36 cellular contexts compared by ENCODE assay signal in the genomic region with DNA sequence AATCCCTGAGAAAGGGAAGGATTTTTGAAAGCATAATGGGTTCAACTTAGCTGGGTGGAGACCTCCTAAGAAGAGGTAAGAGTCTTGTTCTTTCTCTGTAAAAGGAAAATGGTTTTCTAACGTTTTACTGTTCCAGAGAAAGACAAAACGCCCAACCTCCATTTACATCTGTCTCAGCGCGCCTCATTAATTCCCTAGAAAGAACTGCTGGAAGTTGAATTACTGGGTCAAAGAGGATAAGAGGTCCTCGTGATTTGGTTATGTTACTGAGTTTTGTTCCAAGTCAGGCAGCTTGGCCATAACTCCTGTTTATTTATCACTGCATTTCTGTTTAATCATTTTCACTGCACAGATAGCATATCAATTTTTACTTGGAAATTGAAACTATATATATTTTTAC.
"Had no signal": no experiment of that assay in that cellular context is flagged by ENCODE, and none has a peak within 500 bp of the region (broad histone marks: within the 10 kb centered on the region; RNA-seq: fewer than 3 reads in every experiment).

No MANE protein-coding gene starts in this region.

- H3K4me3 ChIP-seq: adrenal gland, ascending aorta, coronary artery, dorsolateral prefrontal cortex, esophagus muscularis mucosa, gastrocnemius medialis had no signal

- H3K36me3 Mint-ChIP-seq: activated CD8-positive, alpha-beta memory T cell treated with anti-CD3 and anti-CD28 coated beads, Interleukin-2, amount 10 ng/mL, durations not matched to agents 7 days and 5 days had no signal

- H3K27ac ChIP-seq: adrenal gland, ascending aorta, brain microvascular endothelial cell, coronary artery, dorsolateral prefrontal cortex, esophagus muscularis mucosa, foreskin keratinocyte, gastrocnemius medialis, WERI-Rb-1 had no signal

- H3K4me3 Mint-ChIP-seq: activated B cell treated with CpG ODN at 0.5 μM for 24 hours; activated CD4-positive, alpha-beta memory T cell treated with anti-CD3 and anti-CD28 coated beads for 36 hours; activated CD4-positive, alpha-beta T cell treated with anti-CD3 and anti-CD28 coated beads, Interleukin-2, amount 10 ng/mL, durations not matched to agents 24 days and 14 days; activated CD8-positive, alpha-beta memory T cell treated with anti-CD3 and anti-CD28 coated beads, Interleukin-2, amount 10 ng/mL, durations not matched to agents 7 days and 5 days; activated CD8-positive, alpha-beta T cell treated with anti-CD3 and anti-CD28 coated beads, Interleukin-2, amount 10 ng/mL, durations not matched to agents 7 days and 5 days; activated naive CD4-positive, alpha-beta T cell treated with anti-CD3 and anti-CD28 coated beads for 36 hours; activated naive CD4-positive, alpha-beta T cell treated with anti-CD3 and anti-CD28 coated beads, Interleukin-2, amount 50 U/mL, for 24 hours; activated naive CD8-positive, alpha-beta T cell treated with anti-CD3 and anti-CD28 coated beads for 36 hours; activated naive CD8-positive, alpha-beta T cell treated with anti-CD3 and anti-CD28 coated beads, Interleukin-2, amount 50 U/mL, for 24 hours; activated T-helper 1 cell treated with anti-CD3 and anti-CD28 coated beads, Interleukin-12 subunit alpha, Interleukin-12 subunit beta, Interleukin-2, Interleukin-4 antibody, amounts not matched to agents 30 ng/mL and 10 ng/mL and 1 ng/mL, durations not matched to agents 14 hours and 24 hours and 36 hours; central memory CD8-positive, alpha-beta T cell; dendritic cell treated with granulocyte-macrophage colony-stimulating factor and Interleukin-4, amounts not matched to agents 40 ng/mL and 50 ng/mL, for 4 days; endodermal cell; T-helper 17 cell; T-helper 2 cell treated with Interferon-gamma antibody and Interleukin-4, amounts not matched to agents 5 μg/mL and 100 μg/mL, for 36 hours had no signal

- ATAC-seq: activated CD4-positive, CD25-positive, alpha-beta regulatory T cell treated with anti-CD3 and anti-CD28 coated beads, Interleukin-2, amount 50 U/mL, for 24 hours; activated CD8-positive, alpha-beta memory T cell treated with anti-CD3 and anti-CD28 coated beads, Interleukin-2, amount 10 ng/mL, durations not matched to agents 7 days and 5 days; activated CD8-positive, alpha-beta T cell treated with anti-CD3 and anti-CD28 coated beads, Interleukin-2, amount 10 ng/mL, durations not matched to agents 7 days and 5 days; activated naive CD8-positive, alpha-beta T cell treated with anti-CD3 and anti-CD28 coated beads, Interleukin-2, amount 50 U/mL, for 24 hours; foreskin keratinocyte; gastrocnemius medialis; T-helper 17 cell had no signal

- DNase-seq: activated B cell treated with CpG ODN at 0.5 μM for 24 hours; activated CD4-positive, alpha-beta memory T cell treated with anti-CD3 and anti-CD28 coated beads for 36 hours; activated CD4-positive, alpha-beta T cell treated with anti-CD3 and anti-CD28 coated beads, Interleukin-2, amount 10 ng/mL, durations not matched to agents 24 days and 14 days; activated CD8-positive, alpha-beta memory T cell treated with anti-CD3 and anti-CD28 coated beads, Interleukin-2, amount 10 ng/mL, durations not matched to agents 7 days and 5 days; activated CD8-positive, alpha-beta memory T cell treated with anti-CD3 and anti-CD28 coated beads, Interleukin-2, amount 50 U/mL, for 4 hours; activated CD8-positive, alpha-beta T cell treated with anti-CD3 and anti-CD28 coated beads, Interleukin-2, amount 10 ng/mL, durations not matched to agents 7 days and 5 days; activated effector memory CD4-positive, alpha-beta T cell treated with anti-CD3 and anti-CD28 coated beads, Interleukin-2, amount 50 U/mL, for 16 hours; activated naive CD4-positive, alpha-beta T cell treated with anti-CD3 and anti-CD28 coated beads for 36 hours; activated naive CD8-positive, alpha-beta T cell treated with anti-CD3 and anti-CD28 coated beads for 36 hours; activated naive CD8-positive, alpha-beta T cell treated with anti-CD3 and anti-CD28 coated beads, Interleukin-2, amount 50 U/mL, for 24 hours; activated T-cell treated with anti-CD3 and anti-CD28 coated beads, Interleukin-2, amount 50 U/mL, for 1 hour; activated T-cell treated with anti-CD3 and anti-CD28 coated beads, Interleukin-2, amount 50 U/mL, for 48 hours; adrenal gland; amygdala; brain microvascular endothelial cell; dorsolateral prefrontal cortex; effector memory CD4-positive, alpha-beta T cell; endodermal cell; erythroblast; foreskin keratinocyte; gastrocnemius medialis; glutamatergic neuron; T-helper 1 cell; T-helper 17 cell; T1000; WERI-Rb-1 had no signal

- H3K4me1 ChIP-seq: ascending aorta, esophagus muscularis mucosa, foreskin keratinocyte, gastrocnemius medialis had no signal

- H3K36me3 ChIP-seq: adrenal gland, ascending aorta, brain microvascular endothelial cell, esophagus muscularis mucosa, gastrocnemius medialis, WERI-Rb-1 had no signal

- H3K4me1 Mint-ChIP-seq: activated B cell treated with CpG ODN at 0.5 μM for 24 hours; activated CD4-positive, alpha-beta T cell treated with anti-CD3 and anti-CD28 coated beads, Interleukin-2, amount 10 ng/mL, durations not matched to agents 24 days and 14 days; activated CD8-positive, alpha-beta memory T cell treated with anti-CD3 and anti-CD28 coated beads, Interleukin-2, amount 10 ng/mL, durations not matched to agents 7 days and 5 days; activated naive CD4-positive, alpha-beta T cell treated with anti-CD3 and anti-CD28 coated beads, Interleukin-2, amount 50 U/mL, for 24 hours; activated naive CD8-positive, alpha-beta T cell treated with anti-CD3 and anti-CD28 coated beads for 36 hours; activated naive CD8-positive, alpha-beta T cell treated with anti-CD3 and anti-CD28 coated beads, Interleukin-2, amount 50 U/mL, for 24 hours; central memory CD8-positive, alpha-beta T cell; endodermal cell; T-helper 17 cell had no signal

- H3K27ac Mint-ChIP-seq: activated B cell treated with CpG ODN at 0.5 μM for 24 hours; activated CD4-positive, alpha-beta memory T cell treated with anti-CD3 and anti-CD28 coated beads for 36 hours; activated CD4-positive, alpha-beta T cell treated with anti-CD3 and anti-CD28 coated beads, Interleukin-2, amount 10 ng/mL, durations not matched to agents 24 days and 14 days; activated CD8-positive, alpha-beta memory T cell treated with anti-CD3 and anti-CD28 coated beads, Interleukin-2, amount 10 ng/mL, durations not matched to agents 7 days and 5 days; activated CD8-positive, alpha-beta T cell treated with anti-CD3 and anti-CD28 coated beads, Interleukin-2, amount 10 ng/mL, durations not matched to agents 7 days and 5 days; activated naive CD4-positive, alpha-beta T cell treated with anti-CD3 and anti-CD28 coated beads for 36 hours; activated naive CD4-positive, alpha-beta T cell treated with anti-CD3 and anti-CD28 coated beads, Interleukin-2, amount 50 U/mL, for 24 hours; activated naive CD8-positive, alpha-beta T cell treated with anti-CD3 and anti-CD28 coated beads for 36 hours; activated naive CD8-positive, alpha-beta T cell treated with anti-CD3 and anti-CD28 coated beads, Interleukin-2, amount 50 U/mL, for 24 hours; activated T-helper 1 cell treated with anti-CD3 and anti-CD28 coated beads, Interleukin-12 subunit alpha, Interleukin-12 subunit beta, Interleukin-2, Interleukin-4 antibody, amounts not matched to agents 30 ng/mL and 10 ng/mL and 1 ng/mL, durations not matched to agents 14 hours and 24 hours and 36 hours; activated T-helper 2 cell treated with anti-CD3 and anti-CD28 coated beads, Interferon-gamma antibody, Interleukin-2, Interleukin-4, amounts not matched to agents 10 μg/mL and 5 μg/mL and 100 μg/mL, durations not matched to agents 14 hours and 24 hours and 36 hours; dendritic cell treated with granulocyte-macrophage colony-stimulating factor and Interleukin-4, amounts not matched to agents 40 ng/mL and 50 ng/mL, for 4 days; endodermal cell; T-helper 17 cell; T-helper 2 cell treated with Interferon-gamma antibody and Interleukin-4, amounts not matched to agents 5 μg/mL and 100 μg/mL, for 36 hours had no signal

- H3K9me3 ChIP-seq: adrenal gland, esophagus muscularis mucosa, gastrocnemius medialis had no signal

- H3K27me3 ChIP-seq: adrenal gland, ascending aorta, brain microvascular endothelial cell, foreskin keratinocyte, gastrocnemius medialis had no signal

- H3K27me3 Mint-ChIP-seq: activated B cell treated with CpG ODN at 0.5 μM for 24 hours; activated CD4-positive, alpha-beta memory T cell treated with anti-CD3 and anti-CD28 coated beads for 36 hours; activated CD4-positive, alpha-beta T cell treated with anti-CD3 and anti-CD28 coated beads, Interleukin-2, amount 10 ng/mL, durations not matched to agents 24 days and 14 days; activated CD8-positive, alpha-beta memory T cell treated with anti-CD3 and anti-CD28 coated beads, Interleukin-2, amount 10 ng/mL, durations not matched to agents 7 days and 5 days; activated naive CD4-positive, alpha-beta T cell treated with anti-CD3 and anti-CD28 coated beads, Interleukin-2, amount 50 U/mL, for 24 hours; central memory CD8-positive, alpha-beta T cell; dendritic cell treated with granulocyte-macrophage colony-stimulating factor and Interleukin-4, amounts not matched to agents 40 ng/mL and 50 ng/mL, for 4 days; T-helper 17 cell had no signal
